ENCODE assay signal across 1 cellular context in the genomic region with DNA sequence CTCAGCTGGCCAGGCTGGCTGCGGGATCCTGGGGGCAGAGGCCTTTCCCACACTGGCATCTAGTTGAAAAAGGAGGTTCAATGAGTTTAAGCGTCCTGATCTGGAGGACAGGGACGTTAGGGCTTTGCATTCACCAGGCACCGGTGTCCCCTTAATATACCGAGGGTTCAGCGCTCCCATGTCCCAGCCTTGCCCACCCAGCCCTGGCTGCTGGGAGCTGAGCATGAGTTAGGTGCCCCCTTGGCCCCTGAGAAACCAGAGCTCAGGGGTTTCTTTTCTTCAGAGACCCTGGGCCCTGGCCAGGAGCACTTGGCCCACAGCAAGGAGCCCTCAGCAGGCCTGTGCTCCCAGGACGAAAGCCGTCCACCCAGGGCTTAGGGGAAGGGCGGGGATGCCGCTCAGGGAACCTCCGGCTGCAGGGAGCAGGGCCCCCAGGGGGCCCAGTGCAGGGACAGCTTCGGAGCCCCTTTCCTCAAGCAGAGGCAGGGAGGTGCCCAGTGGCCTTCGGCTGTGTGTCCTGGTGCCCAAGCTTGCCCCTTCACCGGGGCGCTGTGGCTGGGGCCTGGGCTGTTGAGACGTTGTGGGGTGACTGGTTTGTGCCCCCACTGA.
TF ChIP-seq lines count a peak whose summit lies in the region.

No MANE protein-coding gene starts in this region.

TF ChIP-seq in HepG2, 621 proteins besides CTCF, POLR2A, EP300 and RAD21 (continued from another document and continues in another):
- no peak for TF ChIP-seq BRF2 (CRISPR knock-in tag; IDR thresholded peaks at IDR 0.05)
- TF ChIP-seq, protein P1, sequence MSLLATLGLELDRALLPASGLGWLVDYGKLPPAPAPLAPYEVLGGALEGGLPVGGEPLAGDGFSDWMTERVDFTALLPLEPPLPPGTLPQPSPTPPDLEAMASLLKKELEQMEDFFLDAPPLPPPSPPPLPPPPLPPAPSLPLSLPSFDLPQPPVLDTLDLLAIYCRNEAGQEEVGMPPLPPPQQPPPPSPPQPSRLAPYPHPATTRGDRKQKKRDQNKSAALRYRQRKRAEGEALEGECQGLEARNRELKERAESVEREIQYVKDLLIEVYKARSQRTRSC (CRISPR knock-in tag; IDR thresholded peaks at IDR 0.05; ENCODE audit: low read depth): no peak
- TF ChIP-seq ZNF816 (CRISPR knock-in tag; IDR thresholded peaks at IDR 0.05; ENCODE audit: borderline replicate concordance): no peak
- TF ChIP-seq, protein P2, sequence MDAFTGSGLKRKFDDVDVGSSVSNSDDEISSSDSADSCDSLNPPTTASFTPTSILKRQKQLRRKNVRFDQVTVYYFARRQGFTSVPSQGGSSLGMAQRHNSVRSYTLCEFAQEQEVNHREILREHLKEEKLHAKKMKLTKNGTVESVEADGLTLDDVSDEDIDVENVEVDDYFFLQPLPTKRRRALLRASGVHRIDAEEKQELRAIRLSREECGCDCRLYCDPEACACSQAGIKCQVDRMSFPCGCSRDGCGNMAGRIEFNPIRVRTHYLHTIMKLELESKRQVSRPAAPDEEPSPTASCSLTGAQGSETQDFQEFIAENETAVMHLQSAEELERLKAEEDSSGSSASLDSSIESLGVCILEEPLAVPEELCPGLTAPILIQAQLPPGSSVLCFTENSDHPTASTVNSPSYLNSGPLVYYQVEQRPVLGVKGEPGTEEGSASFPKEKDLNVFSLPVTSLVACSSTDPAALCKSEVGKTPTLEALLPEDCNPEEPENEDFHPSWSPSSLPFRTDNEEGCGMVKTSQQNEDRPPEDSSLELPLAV (CRISPR knock-in tag; conservative IDR thresholded peaks at IDR 0.05; ENCODE audit: low read depth): no peak
- no peak for TF ChIP-seq U2AF1 (optimal IDR thresholded peaks at IDR 0.05; ENCODE audit: low read depth, low read length)
- peak; percentile 46; the same call in 1 of the 2 replicates for TF ChIP-seq PATZ1 (CRISPR knock-in tag; IDR thresholded peaks at IDR 0.05)
- TF ChIP-seq ZKSCAN5 (CRISPR knock-in tag; IDR thresholded peaks at IDR 0.05): no peak
- no peak for TF ChIP-seq KAT8 (CRISPR knock-in tag; IDR thresholded peaks at IDR 0.05)
- TF ChIP-seq, protein P3, sequence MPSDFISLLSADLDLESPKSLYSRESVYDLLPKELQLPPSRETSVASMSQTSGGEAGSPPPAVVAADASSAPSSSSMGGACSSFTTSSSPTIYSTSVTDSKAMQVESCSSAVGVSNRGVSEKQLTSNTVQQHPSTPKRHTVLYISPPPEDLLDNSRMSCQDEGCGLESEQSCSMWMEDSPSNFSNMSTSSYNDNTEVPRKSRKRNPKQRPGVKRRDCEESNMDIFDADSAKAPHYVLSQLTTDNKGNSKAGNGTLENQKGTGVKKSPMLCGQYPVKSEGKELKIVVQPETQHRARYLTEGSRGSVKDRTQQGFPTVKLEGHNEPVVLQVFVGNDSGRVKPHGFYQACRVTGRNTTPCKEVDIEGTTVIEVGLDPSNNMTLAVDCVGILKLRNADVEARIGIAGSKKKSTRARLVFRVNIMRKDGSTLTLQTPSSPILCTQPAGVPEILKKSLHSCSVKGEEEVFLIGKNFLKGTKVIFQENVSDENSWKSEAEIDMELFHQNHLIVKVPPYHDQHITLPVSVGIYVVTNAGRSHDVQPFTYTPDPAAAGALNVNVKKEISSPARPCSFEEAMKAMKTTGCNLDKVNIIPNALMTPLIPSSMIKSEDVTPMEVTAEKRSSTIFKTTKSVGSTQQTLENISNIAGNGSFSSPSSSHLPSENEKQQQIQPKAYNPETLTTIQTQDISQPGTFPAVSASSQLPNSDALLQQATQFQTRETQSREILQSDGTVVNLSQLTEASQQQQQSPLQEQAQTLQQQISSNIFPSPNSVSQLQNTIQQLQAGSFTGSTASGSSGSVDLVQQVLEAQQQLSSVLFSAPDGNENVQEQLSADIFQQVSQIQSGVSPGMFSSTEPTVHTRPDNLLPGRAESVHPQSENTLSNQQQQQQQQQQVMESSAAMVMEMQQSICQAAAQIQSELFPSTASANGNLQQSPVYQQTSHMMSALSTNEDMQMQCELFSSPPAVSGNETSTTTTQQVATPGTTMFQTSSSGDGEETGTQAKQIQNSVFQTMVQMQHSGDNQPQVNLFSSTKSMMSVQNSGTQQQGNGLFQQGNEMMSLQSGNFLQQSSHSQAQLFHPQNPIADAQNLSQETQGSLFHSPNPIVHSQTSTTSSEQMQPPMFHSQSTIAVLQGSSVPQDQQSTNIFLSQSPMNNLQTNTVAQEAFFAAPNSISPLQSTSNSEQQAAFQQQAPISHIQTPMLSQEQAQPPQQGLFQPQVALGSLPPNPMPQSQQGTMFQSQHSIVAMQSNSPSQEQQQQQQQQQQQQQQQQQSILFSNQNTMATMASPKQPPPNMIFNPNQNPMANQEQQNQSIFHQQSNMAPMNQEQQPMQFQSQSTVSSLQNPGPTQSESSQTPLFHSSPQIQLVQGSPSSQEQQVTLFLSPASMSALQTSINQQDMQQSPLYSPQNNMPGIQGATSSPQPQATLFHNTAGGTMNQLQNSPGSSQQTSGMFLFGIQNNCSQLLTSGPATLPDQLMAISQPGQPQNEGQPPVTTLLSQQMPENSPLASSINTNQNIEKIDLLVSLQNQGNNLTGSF (CRISPR knock-in tag; IDR thresholded peaks at IDR 0.05): 0 out of 2 replicates have a peak, but pooled peaks have one; percentile 18
- TF ChIP-seq NR0B2 (CRISPR knock-in tag; IDR thresholded peaks at IDR 0.05): no peak
- no peak for TF ChIP-seq ZNF331 (CRISPR knock-in tag; IDR thresholded peaks at IDR 0.05)
- no peak for TF ChIP-seq SP1 (IDR thresholded peaks at IDR 0.05)
- no peak for TF ChIP-seq SP1 (CRISPR knock-in tag; IDR thresholded peaks at IDR 0.05)
- TF ChIP-seq AHR (CRISPR knock-in tag; IDR thresholded peaks at IDR 0.05): no peak
- no peak for TF ChIP-seq ZFP82 (CRISPR knock-in tag; IDR thresholded peaks at IDR 0.05; ENCODE audit: borderline replicate concordance)
- TF ChIP-seq ZNF891 (CRISPR knock-in tag; IDR thresholded peaks at IDR 0.05): 0 out of 2 replicates have a peak, but pooled peaks have one; percentile 45
- TF ChIP-seq IKZF1 (IDR thresholded peaks at IDR 0.05): no peak
- TF ChIP-seq, protein P4, sequence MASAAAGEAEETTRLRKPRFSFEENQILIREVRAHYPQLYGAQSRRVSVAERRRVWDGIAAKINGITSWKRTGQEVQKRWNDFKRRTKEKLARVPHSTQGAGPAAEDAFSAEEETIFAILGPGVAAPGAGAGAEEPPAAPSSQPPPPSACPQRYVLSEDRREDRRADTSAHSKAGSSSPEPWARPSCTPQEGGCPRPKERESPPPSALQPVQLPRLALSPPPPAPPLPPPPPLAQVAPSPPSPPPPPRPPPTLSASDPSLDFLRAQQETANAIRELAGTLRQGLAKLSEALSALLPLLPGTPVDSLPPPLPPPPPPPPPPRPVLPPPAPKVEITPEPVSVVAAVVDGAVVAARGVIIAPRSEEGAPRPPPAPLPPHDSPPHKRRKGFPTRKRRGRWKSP (CRISPR knock-in tag; IDR thresholded peaks at IDR 0.05): no peak
- no peak for TF ChIP-seq REL (CRISPR knock-in tag; conservative IDR thresholded peaks at IDR 0.05)
- no peak for TF ChIP-seq ZNF234 (CRISPR knock-in tag; conservative IDR thresholded peaks at IDR 0.05)
- TF ChIP-seq HMGXB4 (CRISPR knock-in tag; IDR thresholded peaks at IDR 0.05; ENCODE audit: borderline replicate concordance in 1 of 2, low read depth in 1 of 2): no peak
- no peak for TF ChIP-seq ZNF550 (CRISPR knock-in tag; IDR thresholded peaks at IDR 0.05; ENCODE audit: borderline replicate concordance)
- TF ChIP-seq ZNF296 (CRISPR knock-in tag; conservative IDR thresholded peaks at IDR 0.05): no peak
- peak; percentile 13; the same call in 1 of the 2 replicates for TF ChIP-seq MED1 (CRISPR knock-in tag; IDR thresholded peaks at IDR 0.05)
- TF ChIP-seq ZNF557 (CRISPR knock-in tag; IDR thresholded peaks at IDR 0.05): no peak
- TF ChIP-seq KLF13 (CRISPR knock-in tag; IDR thresholded peaks at IDR 0.05): no peak
- no peak for TF ChIP-seq ZNF350 (CRISPR knock-in tag; IDR thresholded peaks at IDR 0.05; ENCODE audit: borderline replicate concordance, low read depth)
- peak; percentile 86 for TF ChIP-seq RBFOX2 (IDR thresholded peaks at IDR 0.05; ENCODE audit: low read depth, low read length)
- TF ChIP-seq NFE2L2 (IDR thresholded peaks at IDR 0.05; ENCODE audit: low read length): no peak
- TF ChIP-seq GLI4 (CRISPR knock-in tag; IDR thresholded peaks at IDR 0.05; ENCODE audit: borderline replicate concordance): no peak
- no peak for TF ChIP-seq KLF6 (CRISPR knock-in tag; IDR thresholded peaks at IDR 0.05)
- TF ChIP-seq MTERF4 (CRISPR knock-in tag; IDR thresholded peaks at IDR 0.05): no peak
- no peak for TF ChIP-seq FOXP4 (CRISPR knock-in tag; IDR thresholded peaks at IDR 0.05)
- TF ChIP-seq AGO2 (optimal IDR thresholded peaks at IDR 0.05; ENCODE audit: low read depth, low read length): peak; percentile 90
- no peak for TF ChIP-seq GMEB2 (CRISPR knock-in tag; IDR thresholded peaks at IDR 0.05; ENCODE audit: low read depth)
- TF ChIP-seq ZSCAN25 (CRISPR knock-in tag; IDR thresholded peaks at IDR 0.05): no peak
- TF ChIP-seq GZF1 (CRISPR knock-in tag; IDR thresholded peaks at IDR 0.05): no peak
- TF ChIP-seq GABPB1 (CRISPR knock-in tag; IDR thresholded peaks at IDR 0.05): no peak; the same call in 1 of the 2 replicates
- TF ChIP-seq POLR2AphosphoS5 (IDR thresholded peaks at IDR 0.05; ENCODE audit: low read depth, low read length): 0 out of 2 replicates have a peak, but pooled peaks have one; percentile 34
- TF ChIP-seq EED (CRISPR knock-in tag; IDR thresholded peaks at IDR 0.05): no peak
